In the genomic region with DNA sequence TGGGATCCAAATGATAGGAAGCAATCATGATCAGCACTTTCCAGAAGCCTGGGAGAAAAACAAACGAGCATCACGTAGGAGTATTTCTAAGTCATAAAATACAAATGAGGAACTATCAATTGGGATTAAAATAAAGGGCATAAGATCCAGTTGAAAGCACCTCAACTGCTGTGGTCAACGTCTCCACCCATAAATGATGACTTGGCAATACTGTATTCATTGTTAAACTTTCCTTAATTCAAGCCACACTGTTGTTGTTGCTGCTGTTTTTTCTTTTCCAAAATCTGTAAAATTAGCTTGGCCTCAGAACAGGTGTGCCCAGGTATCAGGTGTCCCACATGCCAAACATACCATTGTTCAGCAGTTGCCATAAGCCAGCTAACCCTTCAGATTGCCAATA, we compare ENCODE assay signal across 30 cellular contexts.
"Had no signal": no experiment of that assay in that cellular context is flagged by ENCODE, and none has a peak within 500 bp of the region (broad histone marks: within the 10 kb centered on the region; RNA-seq: fewer than 3 reads in every experiment).

No MANE protein-coding gene starts in this region.

- H3K27ac Mint-ChIP-seq: activated CD4-positive, alpha-beta memory T cell treated with anti-CD3 and anti-CD28 coated beads for 36 hours; activated CD4-positive, alpha-beta T cell treated with anti-CD3 and anti-CD28 coated beads for 36 hours; activated CD4-positive, alpha-beta T cell treated with anti-CD3 and anti-CD28 coated beads, Interleukin-2, amount 10 ng/mL, durations not matched to agents 24 days and 14 days; activated CD8-positive, alpha-beta memory T cell treated with anti-CD3 and anti-CD28 coated beads, Interleukin-2, amount 10 ng/mL, durations not matched to agents 7 days and 5 days; activated CD8-positive, alpha-beta T cell treated with anti-CD3 and anti-CD28 coated beads, Interleukin-2, amount 10 ng/mL, durations not matched to agents 7 days and 5 days; activated naive CD8-positive, alpha-beta T cell; activated T-helper 1 cell treated with anti-CD3 and anti-CD28 coated beads, Interleukin-12 subunit alpha, Interleukin-12 subunit beta, Interleukin-2, Interleukin-4 antibody, amounts not matched to agents 30 ng/mL and 10 ng/mL and 1 ng/mL, durations not matched to agents 14 hours and 24 hours and 36 hours; activated T-helper 2 cell treated with anti-CD3 and anti-CD28 coated beads, Interferon-gamma antibody, Interleukin-2, Interleukin-4, amounts not matched to agents 10 μg/mL and 5 μg/mL and 100 μg/mL, durations not matched to agents 14 hours and 24 hours and 36 hours; dendritic cell treated with granulocyte-macrophage colony-stimulating factor and Interleukin-4, amounts not matched to agents 40 ng/mL and 50 ng/mL, for 4 days; endodermal cell had no signal

- H3K4me3 Mint-ChIP-seq: activated CD4-positive, alpha-beta memory T cell treated with anti-CD3 and anti-CD28 coated beads for 36 hours; activated CD4-positive, alpha-beta T cell treated with anti-CD3 and anti-CD28 coated beads for 36 hours; activated CD4-positive, alpha-beta T cell treated with anti-CD3 and anti-CD28 coated beads, Interleukin-2, amount 10 ng/mL, durations not matched to agents 24 days and 14 days; activated CD8-positive, alpha-beta memory T cell treated with anti-CD3 and anti-CD28 coated beads, Interleukin-2, amount 10 ng/mL, durations not matched to agents 7 days and 5 days; activated CD8-positive, alpha-beta T cell treated with anti-CD3 and anti-CD28 coated beads, Interleukin-2, amount 10 ng/mL, durations not matched to agents 7 days and 5 days; activated naive CD8-positive, alpha-beta T cell; activated T-helper 1 cell treated with anti-CD3 and anti-CD28 coated beads, Interleukin-12 subunit alpha, Interleukin-12 subunit beta, Interleukin-2, Interleukin-4 antibody, amounts not matched to agents 30 ng/mL and 10 ng/mL and 1 ng/mL, durations not matched to agents 14 hours and 24 hours and 36 hours; central memory CD8-positive, alpha-beta T cell; dendritic cell treated with granulocyte-macrophage colony-stimulating factor and Interleukin-4, amounts not matched to agents 40 ng/mL and 50 ng/mL, for 4 days; endodermal cell had no signal

- H3K27me3 Mint-ChIP-seq: activated CD4-positive, alpha-beta T cell treated with anti-CD3 and anti-CD28 coated beads for 36 hours; activated CD4-positive, alpha-beta T cell treated with anti-CD3 and anti-CD28 coated beads, Interleukin-2, amount 10 ng/mL, durations not matched to agents 24 days and 14 days; activated CD8-positive, alpha-beta memory T cell treated with anti-CD3 and anti-CD28 coated beads, Interleukin-2, amount 10 ng/mL, durations not matched to agents 7 days and 5 days had no signal

- H3K27ac ChIP-seq: brain microvascular endothelial cell, coronary artery, dorsolateral prefrontal cortex had no signal

- FAIRE-seq: bronchial epithelial cell, frontal cortex had no signal

- H3K27me3 ChIP-seq: brain microvascular endothelial cell, dorsolateral prefrontal cortex had no signal

- H3K4me1 Mint-ChIP-seq: activated CD4-positive, alpha-beta T cell treated with anti-CD3 and anti-CD28 coated beads for 36 hours; activated CD4-positive, alpha-beta T cell treated with anti-CD3 and anti-CD28 coated beads, Interleukin-2, amount 10 ng/mL, durations not matched to agents 24 days and 14 days; activated CD8-positive, alpha-beta memory T cell treated with anti-CD3 and anti-CD28 coated beads, Interleukin-2, amount 10 ng/mL, durations not matched to agents 7 days and 5 days; central memory CD8-positive, alpha-beta T cell; endodermal cell had no signal

- H3K36me3 ChIP-seq: brain microvascular endothelial cell had no signal

- ATAC-seq: activated CD4-positive, alpha-beta T cell treated with anti-CD3 and anti-CD28 coated beads for 36 hours; activated CD8-positive, alpha-beta memory T cell treated with anti-CD3 and anti-CD28 coated beads, Interleukin-2, amount 10 ng/mL, durations not matched to agents 7 days and 5 days; activated CD8-positive, alpha-beta T cell treated with anti-CD3 and anti-CD28 coated beads, Interleukin-2, amount 10 ng/mL, durations not matched to agents 7 days and 5 days; esophagus mucosa had no signal

- H3K9me3 Mint-ChIP-seq: activated CD4-positive, alpha-beta memory T cell treated with anti-CD3 and anti-CD28 coated beads for 36 hours; activated CD4-positive, alpha-beta T cell treated with anti-CD3 and anti-CD28 coated beads, Interleukin-2, amount 10 ng/mL, durations not matched to agents 24 days and 14 days; activated T-helper 1 cell treated with anti-CD3 and anti-CD28 coated beads, Interleukin-12 subunit alpha, Interleukin-12 subunit beta, Interleukin-2, Interleukin-4 antibody, amounts not matched to agents 30 ng/mL and 10 ng/mL and 1 ng/mL, durations not matched to agents 14 hours and 24 hours and 36 hours; activated T-helper 2 cell treated with anti-CD3 and anti-CD28 coated beads, Interferon-gamma antibody, Interleukin-2, Interleukin-4, amounts not matched to agents 10 μg/mL and 5 μg/mL and 100 μg/mL, durations not matched to agents 14 hours and 24 hours and 36 hours; dendritic cell treated with granulocyte-macrophage colony-stimulating factor and Interleukin-4, amounts not matched to agents 40 ng/mL and 50 ng/mL, for 4 days; endodermal cell had no signal

- H3K36me3 Mint-ChIP-seq: activated CD4-positive, alpha-beta memory T cell treated with anti-CD3 and anti-CD28 coated beads for 36 hours; activated CD8-positive, alpha-beta memory T cell treated with anti-CD3 and anti-CD28 coated beads, Interleukin-2, amount 10 ng/mL, durations not matched to agents 7 days and 5 days; activated naive CD8-positive, alpha-beta T cell had no signal

- DNase-seq: activated CD4-positive, alpha-beta memory T cell treated with anti-CD3 and anti-CD28 coated beads for 36 hours; activated CD4-positive, alpha-beta T cell treated with anti-CD3 and anti-CD28 coated beads for 36 hours; activated CD4-positive, alpha-beta T cell treated with anti-CD3 and anti-CD28 coated beads, Interleukin-2, amount 10 ng/mL, durations not matched to agents 24 days and 14 days; activated CD4-positive, CD25-positive, alpha-beta regulatory T cell; activated CD4-positive, CD25-positive, alpha-beta regulatory T cell treated with anti-CD3 and anti-CD28 coated beads, Interleukin-2, amount 50 U/mL, for 72 hours; activated CD8-positive, alpha-beta memory T cell treated with anti-CD3 and anti-CD28 coated beads, Interleukin-2, amount 10 ng/mL, durations not matched to agents 7 days and 5 days; activated CD8-positive, alpha-beta memory T cell treated with anti-CD3 and anti-CD28 coated beads, Interleukin-2, amount 50 U/mL, for 4 hours; activated CD8-positive, alpha-beta T cell treated with anti-CD3 and anti-CD28 coated beads, Interleukin-2, amount 10 ng/mL, durations not matched to agents 7 days and 5 days; activated effector memory CD4-positive, alpha-beta T cell treated with anti-CD3 and anti-CD28 coated beads, Interleukin-2, amount 50 U/mL, for 16 hours; activated naive CD4-positive, alpha-beta T cell treated with anti-CD3 and anti-CD28 coated beads, Interleukin-2, amount 50 U/mL, for 16 hours; activated T-cell treated with anti-CD3 and anti-CD28 coated beads, Interleukin-2, amount 50 U/mL, for 1 hour; activated T-cell treated with anti-CD3 and anti-CD28 coated beads, Interleukin-2, amount 50 U/mL, for 48 hours; amniotic stem cell; anterior cingulate cortex; brain microvascular endothelial cell; dorsolateral prefrontal cortex; effector memory CD4-positive, alpha-beta T cell; endodermal cell; foreskin fibroblast; head of caudate nucleus; T-helper 2 cell had no signal

- H3K4me3 ChIP-seq: coronary artery, dorsolateral prefrontal cortex had no signal
